Comparison of ENCODE assay signal across 18 cellular contexts in the genomic region with DNA sequence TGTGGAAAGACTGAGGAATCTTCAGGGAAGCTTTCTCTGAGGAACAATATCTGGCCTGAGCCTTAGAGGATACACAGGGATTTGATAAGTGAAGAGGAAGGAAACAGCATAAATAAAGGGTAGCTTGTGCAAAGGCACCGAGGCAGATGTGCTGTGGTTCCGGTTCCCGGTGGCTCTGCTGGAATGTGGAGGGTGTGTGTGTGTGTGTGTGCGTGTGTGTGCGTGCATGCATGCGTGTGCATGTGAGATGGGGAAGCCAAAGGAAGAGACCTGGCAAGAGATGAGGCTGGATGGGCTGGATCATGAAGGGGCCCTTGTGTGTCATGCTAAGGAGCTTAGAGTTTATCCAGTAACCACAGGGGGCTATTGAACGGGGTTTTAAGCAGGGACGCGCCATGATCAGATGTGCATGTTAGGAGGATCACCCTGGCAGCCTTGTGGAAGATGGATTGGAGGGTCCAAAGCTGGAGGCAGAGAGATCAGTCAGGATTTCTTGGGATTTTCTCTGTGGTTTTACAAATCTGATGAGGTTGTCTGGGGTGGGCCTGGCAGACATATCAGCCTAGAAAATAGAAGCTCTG. TPM values are rescaled to one million over a fixed set of nuclear protein-coding genes. Genes with fewer than 3 reads are reported as not detected.
DNase-seq lines count a peak whose midpoint lies in the region; ATAC-seq, FAIRE-seq and TF ChIP-seq lines count a peak whose summit lies in the region.
"Had no signal": no experiment of that assay in that cellular context is flagged by ENCODE, and none has a peak within 500 bp of the region (broad histone marks: within the 10 kb centered on the region; RNA-seq: fewer than 3 reads in every experiment).

No MANE protein-coding gene starts in this region.

- no peak for TF ChIP-seq CTCF in WERI-Rb-1 (IDR thresholded peaks at IDR 0.05; ENCODE audit: low read depth, low read length)

- no peak overlapping the region for H3K23ac ChIP-seq in neuronal stem cell (ENCODE audit: low read depth, low read length, poor library complexity)

- H3K4me2 ChIP-seq in BLaER1 treated with 17β-estradiol and CSF1 and Interleukin-3, amounts not matched to agents 10 nM and 100 nM = peak overlapping the region in 7 of 11 experiments; percentile 34 to 69 (median 61); a peak in 11 of 22 replicates
- H3K4me2 ChIP-seq in neuronal stem cell (ENCODE audit: insufficient read depth, low read length, poor library complexity, severe bottlenecking) = no peak overlapping the region

- no peak overlapping the region for H3K4ac ChIP-seq in neuronal stem cell (ENCODE audit: low read length)

- peak overlapping the region; percentile 73 for H2AK5ac ChIP-seq in neuronal stem cell (ENCODE audit: low read depth, low read length)

- H3K27ac ChIP-seq in BLaER1 treated with 17β-estradiol and CSF1 and Interleukin-3, amounts not matched to agents 10 nM and 100 nM = no peak overlapping the region
- H3K27ac ChIP-seq in WERI-Rb-1 (peak overlapping the region; percentile 98), neuronal stem cell (replicated peaks; ENCODE audit: low read length) (peak overlapping the region; percentile 76)

- no peaks in the 10 kb centered on the region for H3K36me3 ChIP-seq in BLaER1 treated with 17β-estradiol and CSF1 and Interleukin-3, amounts not matched to agents 10 nM and 100 nM
- H3K36me3 ChIP-seq in WERI-Rb-1 (peaks cover 75% of the 10 kb centered on the region), neuronal stem cell (replicated peaks in 1 of 2; ENCODE audit: control insufficient read depth in 2 of 2, insufficient read depth in 2 of 2, low read length in 2 of 2) (peaks cover 8 to 42% of the 10 kb centered on the region in 2 donors)

- no peak overlapping the region for H2BK5ac ChIP-seq in neuronal stem cell (ENCODE audit: low read length)

- H4K91ac ChIP-seq in neuronal stem cell (ENCODE audit: low read depth, low read length, poor library complexity) = no peak overlapping the region

- H2BK120ac ChIP-seq in neuronal stem cell (ENCODE audit: low read depth, low read length) = no peak overlapping the region

- no peak for ATAC-seq in HG02981 (IDR thresholded peaks at IDR 0.05; ENCODE audit: unreplicated experiment)
- ATAC-seq: Panc1 had no signal

- H4K20me1 ChIP-seq in BLaER1 treated with 17β-estradiol and CSF1 and Interleukin-3, amounts not matched to agents 10 nM and 100 nM = peaks cover 0 to 51% (median 13%) of the 10 kb centered on the region in 11 experiments; a peak in 12 of 22 replicates

- no peaks in the 10 kb centered on the region for H3K9me3 ChIP-seq in BLaER1 treated with 17β-estradiol and CSF1 and Interleukin-3, amounts not matched to agents 10 nM and 100 nM (replicated peaks in 1 of 11)
- H3K9me3 ChIP-seq in WERI-Rb-1 (ENCODE audit: severe bottlenecking) (no peaks in the 10 kb centered on the region), neuronal stem cell (replicated peaks in 1 of 2; ENCODE audit: control insufficient read depth in 2 of 2, insufficient read depth in 1 of 2, low read depth in 1 of 2, low read length in 2 of 2) (no peaks in the 10 kb centered on the region)

- peaks cover 0 to 42% (median 36%) of the 10 kb centered on the region in 10 experiments; a peak in 15 of 20 replicates for H3K4me1 ChIP-seq in BLaER1 treated with 17β-estradiol and CSF1 and Interleukin-3, amounts not matched to agents 10 nM and 100 nM
- peaks cover 11 to 31% of the 10 kb centered on the region in 2 donors for H3K4me1 ChIP-seq in neuronal stem cell (ENCODE audit: control insufficient read depth in 2 of 2, insufficient read depth in 1 of 2, low read depth in 1 of 2, low read length in 2 of 2)

- H4K8ac ChIP-seq in neuronal stem cell (ENCODE audit: low read depth, low read length) = no peak overlapping the region

- H3K27me3 ChIP-seq in BLaER1 treated with 17β-estradiol and CSF1 and Interleukin-3, amounts not matched to agents 10 nM and 100 nM = peaks cover 0 to 14% (median 0%) of the 10 kb centered on the region in 11 experiments; a peak in 4 of 22 replicates
- no peaks in the 10 kb centered on the region for H3K27me3 ChIP-seq in WERI-Rb-1 (ENCODE audit: insufficient read depth, low read depth, severe bottlenecking)
- H3K27me3 ChIP-seq in neuronal stem cell (ENCODE audit: control insufficient read depth in 3 of 3, insufficient read depth in 3 of 3, low read depth in 1 of 3, low read length in 3 of 3) = no peaks in the 10 kb centered on the region

- H2AFZ ChIP-seq in neuronal stem cell (ENCODE audit: low read length) = no peak overlapping the region

- H2BK12ac ChIP-seq in neuronal stem cell (ENCODE audit: low read length) = no peak overlapping the region

- no peak overlapping the region for H2BK15ac ChIP-seq in neuronal stem cell (ENCODE audit: low read length)

- peak; percentile 95 for DNase-seq in WERI-Rb-1
- peak; percentile 81 for DNase-seq in ecto neural progenitor cell (ENCODE audit: low spot score)
- DNase-seq in neuronal stem cell (ENCODE audit: low spot score) = no peak
- DNase-seq in frontal cortex (ENCODE audit: low spot score in 2 of 2) = no peak
- DNase-seq in SW480 (ENCODE audit: low spot score) = no peak
- no peak for DNase-seq in HT-29 (ENCODE audit: low spot score)
- DNase-seq: Calu3, DMS79 treated with DMSO at 0.1 percent for 48 hours, NCI-H1092, NCI-H446, NCI-H774, SHP77 had no signal

- no peak overlapping the region for H3K9ac ChIP-seq in BLaER1 treated with 17β-estradiol and CSF1 and Interleukin-3, amounts not matched to agents 10 nM and 100 nM
- H3K9ac ChIP-seq in neuronal stem cell (ENCODE audit: low read depth, low read length, poor library complexity) = no peak overlapping the region

- peaks cover 7% of the 10 kb centered on the region for H3K79me1 ChIP-seq in neuronal stem cell (ENCODE audit: low read depth, low read length)

- peak overlapping the region; percentile 76 for H3K18ac ChIP-seq in neuronal stem cell (ENCODE audit: low read length)

- no peak overlapping the region for H3K4me3 ChIP-seq in BLaER1 treated with 17β-estradiol and CSF1 and Interleukin-3, amounts not matched to agents 10 nM and 100 nM
- H3K4me3 ChIP-seq in WERI-Rb-1 (ENCODE audit: low read depth, low read length) (no peak overlapping the region), neuronal stem cell (ENCODE audit: low read length in 2 of 2) (no peak overlapping the region)

- no peak overlapping the region for H3K14ac ChIP-seq in neuronal stem cell (ENCODE audit: low read length)

- FAIRE-seq in frontal cortex (lab: Jason Lieb, UNC) = no peak
- FAIRE-seq: A204.1, G401.6, GM12891 had no signal

- no CpG with 5 or more reads among the region's 9 CpGs for WGBS in neuronal stem cell (ENCODE audit: extremely low coverage in 2 of 2, insufficient read length in 2 of 2, insufficient replicate concordance in 1 of 2), 2 donors

RNA-seq across cellular contexts. Expression of a gene that starts 8.3 kb away (rescaled TPM):
- 19.9 TPM for polyA plus RNA-seq in neuronal stem cell (2013, experiment 1 of 2)
- polyA plus RNA-seq in neuronal stem cell (2013, experiment 2 of 2) = 19.9 TPM
- 22.0 TPM for total RNA-seq in frontal cortex
- not detected in 2 replicates for total RNA-seq in HT-29 (2014; rRNA removed; shearing (Covaris generic))

Comparison
In these comparisons a context has a peak if more than half of its experiments do, and no peak if none do; other contexts are left out.
1. H3K27ac ChIP-seq: peak in WERI-Rb-1 (single experiment) and neuronal stem cell (single experiment); none in BLaER1 treated with 17β-estradiol and CSF1 and Interleukin-3, amounts not matched to agents 10 nM and 100 nM (0 of 11).
2. DNase-seq: peak in WERI-Rb-1 (single experiment) and ecto neural progenitor cell (single experiment); none in neuronal stem cell (single experiment), frontal cortex (0 of 2), SW480 (single experiment) and HT-29 (single experiment).
3. RNA of a gene that starts 8.3 kb away (total RNA-seq): 22.0 TPM in frontal cortex (single experiment); not detected in HT-29; every median in the first group is over 10 times any median in the second.